Comparison of ENCODE assay signal across 11 cellular contexts in genomic region chr20:10047427-10047826, GRCh38. TPM values are rescaled to one million over a fixed set of nuclear protein-coding genes. Genes with fewer than 3 reads are reported as not detected.
DNase-seq lines count a peak whose midpoint lies in the region; FAIRE-seq and TF ChIP-seq lines count a peak whose summit lies in the region.
"Had no signal": no experiment of that assay in that cellular context is flagged by ENCODE, and none has a peak within 500 bp of the region (broad histone marks: within the 10 kb centered on the region; RNA-seq: fewer than 3 reads in every experiment).

No MANE protein-coding gene starts in this region.

- in situ Hi-C loops in astrocyte of the spinal cord (cut with HindIII; ENCODE audit: low sequenced_read_pairs): no loop called here

- H3K27ac ChIP-seq in mesenchymal stem cell (ENCODE audit: low read length, poor library complexity, severe bottlenecking) (no peak overlapping the region), esophagus squamous epithelium (no peak overlapping the region)

- WGBS in mesenchymal stem cell: 55% methylated on average over 4 of the region's 4 CpGs
- 35 to 48% methylated on average over 4 of the region's 4 CpGs for WGBS in esophagus squamous epithelium, 2 donors

- H3K23ac ChIP-seq in mesenchymal stem cell (ENCODE audit: low read length in 2 of 2): no peak overlapping the region

- H3K9me3 ChIP-seq in mesenchymal stem cell (ENCODE audit: control insufficient read depth, low read length): no peaks in the 10 kb centered on the region
- no peaks in the 10 kb centered on the region for H3K9me3 ChIP-seq in esophagus squamous epithelium

- H2BK120ac ChIP-seq in mesenchymal stem cell (ENCODE audit: low read depth, low read length): no peak overlapping the region

- H2BK5ac ChIP-seq in mesenchymal stem cell (ENCODE audit: low read depth, low read length, poor library complexity, severe bottlenecking): no peak overlapping the region

- no peak overlapping the region for H3K4ac ChIP-seq in mesenchymal stem cell (ENCODE audit: low read depth in 1 of 2, low read length in 2 of 2)

- DNase-seq in NCI-H146 (lab: John Stamatoyannopoulos, UW) (peak; percentile 17), NCI-H146 treated with DMSO at 0.1 percent for 48 hours (lab: John Stamatoyannopoulos, UW; ENCODE audit: unreplicated experiment) (no peak), astrocyte of the spinal cord (ENCODE audit: low read depth, low spot score) (no peak), mesenchymal stem cell (peak; percentile 20), GM12892 (ENCODE audit: insufficient read length) (no peak), esophagus squamous epithelium (lab: John Stamatoyannopoulos, UW) (no peak), LoVo (ENCODE audit: low spot score) (no peak)
- peak; percentile 3 for DNase-seq in Jurkat, Clone E6-1 (ENCODE audit: low read depth, low spot score)
- DNase-seq: activated CD8-positive, alpha-beta memory T cell treated with anti-CD3 and anti-CD28 coated beads, Interleukin-2, amount 10 ng/mL, durations not matched to agents 7 days and 5 days; kidney glomerular epithelial cell had no signal

- no peak overlapping the region for H2BK12ac ChIP-seq in mesenchymal stem cell (ENCODE audit: low read length in 2 of 2)

- intact Hi-C loops in esophagus squamous epithelium (cut with DNase I): no loop called here

- no peak overlapping the region for H3K14ac ChIP-seq in mesenchymal stem cell (ENCODE audit: low read length in 2 of 2)

- H3K36me3 ChIP-seq in mesenchymal stem cell (ENCODE audit: control insufficient read depth in 1 of 2, insufficient read depth in 2 of 2, low read depth in 1 of 2, low read length in 2 of 2) (no peaks in the 10 kb centered on the region), esophagus squamous epithelium (peaks cover 0 to 10% (median 0%) of the 10 kb centered on the region in 3 donors)

- H3K9ac ChIP-seq in mesenchymal stem cell (ENCODE audit: low read length): no peak overlapping the region

- H2BK15ac ChIP-seq in mesenchymal stem cell (ENCODE audit: low read depth, poor library complexity, severe bottlenecking): no peak overlapping the region

- H3K27me3 ChIP-seq in mesenchymal stem cell (ENCODE audit: control insufficient read depth in 1 of 2, insufficient read depth in 1 of 2, low read length in 2 of 2) (no peaks in the 10 kb centered on the region), esophagus squamous epithelium (no peaks in the 10 kb centered on the region)

- peak; percentile 33 for TF ChIP-seq CTCF in astrocyte of the spinal cord (IDR thresholded peaks at IDR 0.05; ENCODE audit: low read depth, low read length)
- TF ChIP-seq CTCF in esophagus squamous epithelium (IDR thresholded peaks at IDR 0.05): no peak

- no peak for FAIRE-seq in GM12892 (lab: Jason Lieb, UNC)
- FAIRE-seq: GM18507 had no signal

- no peak overlapping the region for H4K8ac ChIP-seq in mesenchymal stem cell (ENCODE audit: low read length)

- H2AK5ac ChIP-seq in mesenchymal stem cell (ENCODE audit: low read length, severe bottlenecking): no peak overlapping the region

- no peak overlapping the region for H3K18ac ChIP-seq in mesenchymal stem cell (ENCODE audit: low read depth in 1 of 2, low read length in 2 of 2)

- H3K4me2 ChIP-seq in mesenchymal stem cell (ENCODE audit: low read length, poor library complexity, severe bottlenecking): no peak overlapping the region

- TF ChIP-seq POLR2A in GM12892 (IDR thresholded peaks at IDR 0.05; ENCODE audit: low read depth, low read length) (no peak), esophagus squamous epithelium (IDR thresholded peaks at IDR 0.05) (no peak)

- H2AFZ ChIP-seq in mesenchymal stem cell (ENCODE audit: low read depth, low read length): no peak overlapping the region

- H3K4me3 ChIP-seq in Jurkat, Clone E6-1 (ENCODE audit: low read length): no peak overlapping the region
- H3K4me3 ChIP-seq in astrocyte of the spinal cord (ENCODE audit: low read depth, low read length): no peak overlapping the region
- no peak overlapping the region for H3K4me3 ChIP-seq in mesenchymal stem cell (ENCODE audit: insufficient read depth in 1 of 2, low read depth in 1 of 2, low read length in 2 of 2)
- H3K4me3 ChIP-seq in esophagus squamous epithelium: no peak overlapping the region

- H3K4me1 ChIP-seq in mesenchymal stem cell (ENCODE audit: control insufficient read depth, insufficient read depth, low read depth, low read length) (no peaks in the 10 kb centered on the region), esophagus squamous epithelium (no peaks in the 10 kb centered on the region)

- H4K91ac ChIP-seq in mesenchymal stem cell (ENCODE audit: low read length): no peak overlapping the region

- H3K79me1 ChIP-seq in mesenchymal stem cell (replicated peaks; ENCODE audit: low read length, poor library complexity, severe bottlenecking): no peaks in the 10 kb centered on the region

RNA-seq across cellular contexts. Expression of gene ANKEF1, which starts 12.6 kb away (rescaled TPM):
- polyA plus RNA-seq in Jurkat, Clone E6-1 (2012; ENCODE audit: insufficient read depth, insufficient read length): 7.0 TPM
- polyA plus RNA-seq in mesenchymal stem cell (2013, experiment 1 of 2): 0.69 TPM
- polyA plus RNA-seq in mesenchymal stem cell (2013, experiment 2 of 2): 0.77 TPM
- polyA plus RNA-seq in GM12892 (2012; ENCODE audit: missing spikeins): 0.17 TPM
- total RNA-seq in esophagus squamous epithelium: 1 to 10 TPM; 4.4 to 5.7 (median 5.0) TPM

Comparison
In these comparisons a context has a peak if more than half of its experiments do, and no peak if none do; other contexts are left out.
1. DNase-seq: peak in NCI-H146 (single experiment), Jurkat, Clone E6-1 (single experiment) and mesenchymal stem cell (single experiment); none in NCI-H146 treated with DMSO at 0.1 percent for 48 hours (single experiment), astrocyte of the spinal cord (single experiment), GM12892 (single experiment), esophagus squamous epithelium (single experiment) and LoVo (single experiment).